Comparison of ENCODE assay signal across 8 cellular contexts in the genomic region with DNA sequence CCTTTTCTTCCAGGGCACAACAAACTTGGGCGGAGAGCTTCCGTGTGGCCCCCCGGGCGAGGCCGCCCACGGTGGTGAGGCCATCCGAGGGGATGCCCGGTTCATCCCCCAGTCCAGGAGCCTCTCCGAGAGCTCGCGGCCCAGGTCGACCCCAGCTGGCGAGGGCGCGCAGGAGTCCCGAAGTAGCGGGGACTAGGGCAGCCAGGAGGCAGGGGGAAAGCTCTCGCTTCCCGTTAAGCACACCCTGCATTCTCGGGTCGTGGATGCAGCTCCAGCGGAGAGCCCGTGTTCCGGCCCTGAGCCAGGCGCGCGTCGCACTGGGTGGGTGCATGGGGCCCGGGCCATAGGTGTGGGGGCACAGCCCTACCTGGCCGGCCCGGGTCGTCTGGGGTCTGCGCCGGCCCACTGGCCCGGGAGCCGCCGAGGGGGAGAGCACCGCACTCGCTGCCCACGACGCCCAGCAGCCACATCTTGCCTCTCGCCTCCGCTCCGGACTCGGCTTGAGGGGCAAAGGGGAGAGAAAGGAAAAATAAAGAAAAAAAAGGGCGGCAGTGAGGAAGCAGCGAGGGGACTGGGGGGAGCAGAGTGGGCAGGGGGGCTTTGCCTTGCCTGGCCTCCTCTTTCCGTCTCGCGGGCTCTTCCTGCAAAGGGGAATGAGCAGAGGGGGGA. TPM values are rescaled to one million over a fixed set of nuclear protein-coding genes. Genes with fewer than 3 reads are reported as not detected.
A peak's percentile ranks its signal among the peaks of the same experiment; 100 is the strongest.
DNase-seq lines count a peak whose midpoint lies in the region; ATAC-seq and TF ChIP-seq lines count a peak whose summit lies in the region.

No MANE protein-coding gene starts in this region.

- peak; percentile 7; the same call in 1 of the 3 replicates for ATAC-seq in SK-N-SH treated with all-trans-retinoic acid at 6 μM for 48 hours

- 3% methylated on average over 48 of the region's 50 CpGs for WGBS in prostate gland

- DNase-seq in EH (ENCODE audit: low read depth) (peak; percentile 11), fibroblast of lung (ENCODE audit: low read depth in 2 of 2) (no peak), prostate gland (ENCODE audit: low spot score) (no peak), GM19238 (ENCODE audit: insufficient read length, low spot score) (no peak), hepatic stellate cell (ENCODE audit: low spot score) (no peak), NCI-H226 (no peak)

- no peaks in the 10 kb centered on the region for H4K20me1 ChIP-seq in fibroblast of lung (ENCODE audit: control insufficient read depth, extremely low read depth, insufficient read depth, low read length)

- H3K27me3 ChIP-seq in fibroblast of lung (ENCODE audit: control insufficient read depth, insufficient read depth, low read length), result peaks cover 70% of the 10 kb centered on the region
- H3K27me3 ChIP-seq in rectal smooth muscle tissue (ENCODE audit: control insufficient read depth, insufficient read depth, low read length), result peaks cover 70% of the 10 kb centered on the region
- H3K27me3 ChIP-seq in prostate gland (replicated peaks; ENCODE audit: insufficient read depth), result peaks cover 40% of the 10 kb centered on the region

- TF ChIP-seq POLR2A in prostate gland (IDR thresholded peaks at IDR 0.05), result no peak

- H3K4me1 ChIP-seq in fibroblast of lung (ENCODE audit: control insufficient read depth, extremely low read depth, insufficient read depth, low read length) (no peaks in the 10 kb centered on the region), rectal smooth muscle tissue (ENCODE audit: control insufficient read depth, insufficient read depth, low read length) (peaks cover 7% of the 10 kb centered on the region), prostate gland (replicated peaks) (peaks cover 7% of the 10 kb centered on the region)

- H3K9me3 ChIP-seq in fibroblast of lung (ENCODE audit: control insufficient read depth, insufficient read depth, low read depth, low read length) (no peaks in the 10 kb centered on the region), prostate gland (no peaks in the 10 kb centered on the region)

- H3K4me3 ChIP-seq in fibroblast of lung (replicated peaks in 1 of 4; ENCODE audit: control extremely low read depth in 1 of 4, insufficient read depth in 1 of 4, low read depth in 3 of 4, low read length in 4 of 4) (no peak overlapping the region), rectal smooth muscle tissue (ENCODE audit: low read length) (peak overlapping the region; percentile 46), prostate gland (peak overlapping the region in 1 of 2 donors; percentile 20)

- no peaks in the 10 kb centered on the region for H3K79me2 ChIP-seq in fibroblast of lung (ENCODE audit: control insufficient read depth, insufficient read depth, low read length)

- H3K27ac ChIP-seq in fibroblast of lung (ENCODE audit: insufficient read depth, low read length) (no peak overlapping the region), rectal smooth muscle tissue (ENCODE audit: low read depth, low read length) (no peak overlapping the region), prostate gland (no peak overlapping the region)

- no peak overlapping the region for H2AFZ ChIP-seq in fibroblast of lung (ENCODE audit: low read length)

- TF ChIP-seq CTCF in fibroblast of lung (conservative IDR thresholded peaks at IDR 0.05 in 1 of 2, IDR thresholded peaks at IDR 0.05 in 1 of 2; ENCODE audit: low read depth in 1 of 2, low read length in 2 of 2) (no peak), prostate gland (IDR thresholded peaks at IDR 0.05) (no peak)

- peak overlapping the region; percentile 35 for H3K4me2 ChIP-seq in fibroblast of lung (ENCODE audit: extremely low read depth, insufficient read depth, low read length)

- intact Hi-C loops in prostate gland (cut with DNase I), result no loop called here

- no peak overlapping the region for H3K9ac ChIP-seq in fibroblast of lung (ENCODE audit: insufficient read depth, low read length)
- H3K9ac ChIP-seq in rectal smooth muscle tissue (ENCODE audit: low read length), result no peak overlapping the region

- H3K36me3 ChIP-seq in fibroblast of lung (ENCODE audit: control insufficient read depth, insufficient read depth, low read length) (no peaks in the 10 kb centered on the region), rectal smooth muscle tissue (ENCODE audit: control insufficient read depth, insufficient read depth, low read length) (no peaks in the 10 kb centered on the region), prostate gland (no peaks in the 10 kb centered on the region)

TF ChIP-seq in SK-N-SH treated with all-trans-retinoic acid at 6 μM for 48 hours, 23 proteins besides CTCF, POLR2A, EP300 and RAD21:
- TF ChIP-seq ZNF565 (CRISPR knock-in tag; conservative IDR thresholded peaks at IDR 0.05; ENCODE audit: low read depth) (no peak), ZNF70 (CRISPR knock-in tag; IDR thresholded peaks at IDR 0.05) (no peak), PATZ1 (CRISPR knock-in tag; IDR thresholded peaks at IDR 0.05; ENCODE audit: borderline replicate concordance) (no peak), ZFP3 (CRISPR knock-in tag; IDR thresholded peaks at IDR 0.05) (no peak), GLIS3 (CRISPR knock-in tag; IDR thresholded peaks at IDR 0.05) (no peak), POU6F1 (CRISPR knock-in tag; IDR thresholded peaks at IDR 0.05; ENCODE audit: borderline replicate concordance, low read depth) (no peak), OSR1 (CRISPR knock-in tag; IDR thresholded peaks at IDR 0.05) (no peak), ARNTL (CRISPR knock-in tag; IDR thresholded peaks at IDR 0.05; ENCODE audit: borderline replicate concordance, low read depth) (no peak), CSDC2 (CRISPR knock-in tag; IDR thresholded peaks at IDR 0.05) (no peak)

RNA-seq across cellular contexts. Expression of gene RNF220, which starts 1.8 kb away (rescaled TPM):
- total RNA-seq in fibroblast of lung (52.0 and 63.4 TPM in 2 replicates), prostate gland (100 to 1,000 TPM; 116 to 147 TPM)
- 42.3 and 58.9 TPM in 2 replicates for polyA plus RNA-seq in fibroblast of lung
- 47.7 and 62.1 TPM in 2 replicates for polyA plus RNA-seq in fibroblast of lung (2012)
- 62.9 and 77.0 TPM in 2 replicates for polyA minus RNA-seq in fibroblast of lung (ENCODE audit: low replicate concordance)

RNA-seq across cellular contexts. Expression of gene ERI3, which starts 51.8 kb away (rescaled TPM):
- 39.0 and 44.9 TPM in 2 replicates for total RNA-seq in fibroblast of lung
- polyA plus RNA-seq in fibroblast of lung, result 43.4 and 48.0 TPM in 2 replicates
- polyA plus RNA-seq in fibroblast of lung (2012), result 41.7 and 54.9 TPM in 2 replicates
- polyA minus RNA-seq in fibroblast of lung (ENCODE audit: low replicate concordance), result 70.2 and 74.4 TPM in 2 replicates
- 100 to 1,000 TPM in 1 of 2 donors, 10 to 100 TPM in 1; 84.0 to 114 TPM for total RNA-seq in prostate gland
